In genomic region chr9:104991144-104991953, GRCh38 we compare ENCODE assay signal across 8 cellular contexts.
DNase-seq lines count a peak whose midpoint lies in the region; ATAC-seq and TF ChIP-seq lines count a peak whose summit lies in the region.

No MANE protein-coding gene starts in this region.

- TF ChIP-seq CTCF in AG09309 (IDR thresholded peaks at IDR 0.05; ENCODE audit: control insufficient read depth, insufficient read depth, low read depth, low read length, missing control alignments) (no peak), liver (IDR thresholded peaks at IDR 0.05; ENCODE audit: low read depth, low read length, missing input control) (no peak)

- H3K27me3 Mint-ChIP-seq in dendritic cell treated with granulocyte-macrophage colony-stimulating factor and Interleukin-4, amounts not matched to agents 40 ng/mL and 50 ng/mL, for 4 days: peaks cover 16% of the 10 kb centered on the region

- H3K36me3 ChIP-seq in liver (ENCODE audit: control insufficient read depth in 4 of 4, insufficient read depth in 3 of 4, low read depth in 1 of 4, low read length in 3 of 4): no peaks in the 10 kb centered on the region

- peak overlapping the region; percentile 80 to 84 for H3K9ac ChIP-seq in liver (ENCODE audit: low read depth in 1 of 2, low read length in 2 of 2)

- peaks cover 45% of the 10 kb centered on the region for H3K4me1 Mint-ChIP-seq in dendritic cell treated with granulocyte-macrophage colony-stimulating factor and Interleukin-4, amounts not matched to agents 40 ng/mL and 50 ng/mL, for 4 days (ENCODE audit: low read depth)

- no peaks in the 10 kb centered on the region for H3K9me3 Mint-ChIP-seq in dendritic cell treated with granulocyte-macrophage colony-stimulating factor and Interleukin-4, amounts not matched to agents 40 ng/mL and 50 ng/mL, for 4 days

- ATAC-seq in GM19035 (IDR thresholded peaks at IDR 0.05; ENCODE audit: unreplicated experiment): peak; percentile 83
- peak; percentile 92 for ATAC-seq in HG03354 (IDR thresholded peaks at IDR 0.05; ENCODE audit: poor library complexity, severe bottlenecking, unreplicated experiment)

- intact Hi-C loops in dendritic cell treated with granulocyte-macrophage colony-stimulating factor and Interleukin-4, amounts not matched to agents 40 ng/mL and 50 ng/mL, for 4 days (cut with micrococcal nuclease): loop anchor here (2.0 to 10.0 kb wide), 3 partner anchors 63 to 127 kb away; partner anchors contain the start of gene ABCA1

- under 1% methylated on average over 63 of the region's 63 CpGs for WGBS in liver

- DNase-seq in AG09309 (ENCODE audit: low read depth) (no peak), NCI-H69 (lab: John Stamatoyannopoulos, UW) (peak; percentile 92)
- DNase-seq in activated CD4-positive, alpha-beta T cell treated with anti-CD3 and anti-CD28 coated beads, Interleukin-2, amount 50 U/mL, for 4 hours: peak; percentile 78 to 79
- peak; percentile 80 for DNase-seq in stimulated activated CD4-positive, alpha-beta T cell treated with anti-CD3 and anti-CD28 coated beads, Interleukin-4, amount 100 ng/mL, for 1 hour

- H3K4me3 Mint-ChIP-seq in dendritic cell treated with granulocyte-macrophage colony-stimulating factor and Interleukin-4, amounts not matched to agents 40 ng/mL and 50 ng/mL, for 4 days: peak overlapping the region; percentile 74

- H3K4me3 ChIP-seq in AG09309 (ENCODE audit: control insufficient read depth, low read depth, low read length): peak overlapping the region; percentile 74
- peak overlapping the region; percentile 73 to 93 (median 82) for H3K4me3 ChIP-seq in liver (ENCODE audit: low read depth in 1 of 3, low read length in 3 of 3)

- peak overlapping the region; percentile 87 for H3K27ac Mint-ChIP-seq in dendritic cell treated with granulocyte-macrophage colony-stimulating factor and Interleukin-4, amounts not matched to agents 40 ng/mL and 50 ng/mL, for 4 days

- no peaks in the 10 kb centered on the region for H3K9me3 ChIP-seq in liver (ENCODE audit: control insufficient read depth in 4 of 4, low read length in 3 of 4)

- no peaks in the 10 kb centered on the region for H3K36me3 Mint-ChIP-seq in dendritic cell treated with granulocyte-macrophage colony-stimulating factor and Interleukin-4, amounts not matched to agents 40 ng/mL and 50 ng/mL, for 4 days (ENCODE audit: low read depth)

- H3K27ac ChIP-seq in liver (ENCODE audit: low read depth in 1 of 2, low read length in 2 of 2): peak overlapping the region; percentile 97

- TF ChIP-seq RAD21 in liver (IDR thresholded peaks at IDR 0.05): peak; percentile 28 to 43

- peaks cover 2 to 13% (median 8%) of the 10 kb centered on the region in 4 donors for H3K4me1 ChIP-seq in liver (ENCODE audit: control insufficient read depth in 4 of 4, insufficient read depth in 4 of 4, low read length in 3 of 4)

- H3K27me3 ChIP-seq in liver (ENCODE audit: control insufficient read depth in 4 of 4, insufficient read depth in 4 of 4, low read length in 3 of 4): no peaks in the 10 kb centered on the region

TF ChIP-seq in liver, 16 proteins besides CTCF, POLR2A, EP300 and RAD21:
- TF ChIP-seq, protein P1, sequence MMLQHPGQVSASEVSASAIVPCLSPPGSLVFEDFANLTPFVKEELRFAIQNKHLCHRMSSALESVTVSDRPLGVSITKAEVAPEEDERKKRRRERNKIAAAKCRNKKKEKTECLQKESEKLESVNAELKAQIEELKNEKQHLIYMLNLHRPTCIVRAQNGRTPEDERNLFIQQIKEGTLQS (IDR thresholded peaks at IDR 0.05): no peak
- TF ChIP-seq FOXA2 (IDR thresholded peaks at IDR 0.05): no peak
- no peak for TF ChIP-seq HNF4G (IDR thresholded peaks at IDR 0.05)
- peak in 1 of 2 donors; percentile 48 for TF ChIP-seq GABPA (IDR thresholded peaks at IDR 0.05 in 1 of 2, conservative IDR thresholded peaks at IDR 0.05 in 1 of 2)
- TF ChIP-seq SP1 (IDR thresholded peaks at IDR 0.05): peak; percentile 70
- no peak for TF ChIP-seq HNF4A (conservative IDR thresholded peaks at IDR 0.05)
- peak; percentile 74 for TF ChIP-seq MAX (IDR thresholded peaks at IDR 0.05)
- TF ChIP-seq FOXA1 (IDR thresholded peaks at IDR 0.05): no peak
- TF ChIP-seq, protein P2, sequence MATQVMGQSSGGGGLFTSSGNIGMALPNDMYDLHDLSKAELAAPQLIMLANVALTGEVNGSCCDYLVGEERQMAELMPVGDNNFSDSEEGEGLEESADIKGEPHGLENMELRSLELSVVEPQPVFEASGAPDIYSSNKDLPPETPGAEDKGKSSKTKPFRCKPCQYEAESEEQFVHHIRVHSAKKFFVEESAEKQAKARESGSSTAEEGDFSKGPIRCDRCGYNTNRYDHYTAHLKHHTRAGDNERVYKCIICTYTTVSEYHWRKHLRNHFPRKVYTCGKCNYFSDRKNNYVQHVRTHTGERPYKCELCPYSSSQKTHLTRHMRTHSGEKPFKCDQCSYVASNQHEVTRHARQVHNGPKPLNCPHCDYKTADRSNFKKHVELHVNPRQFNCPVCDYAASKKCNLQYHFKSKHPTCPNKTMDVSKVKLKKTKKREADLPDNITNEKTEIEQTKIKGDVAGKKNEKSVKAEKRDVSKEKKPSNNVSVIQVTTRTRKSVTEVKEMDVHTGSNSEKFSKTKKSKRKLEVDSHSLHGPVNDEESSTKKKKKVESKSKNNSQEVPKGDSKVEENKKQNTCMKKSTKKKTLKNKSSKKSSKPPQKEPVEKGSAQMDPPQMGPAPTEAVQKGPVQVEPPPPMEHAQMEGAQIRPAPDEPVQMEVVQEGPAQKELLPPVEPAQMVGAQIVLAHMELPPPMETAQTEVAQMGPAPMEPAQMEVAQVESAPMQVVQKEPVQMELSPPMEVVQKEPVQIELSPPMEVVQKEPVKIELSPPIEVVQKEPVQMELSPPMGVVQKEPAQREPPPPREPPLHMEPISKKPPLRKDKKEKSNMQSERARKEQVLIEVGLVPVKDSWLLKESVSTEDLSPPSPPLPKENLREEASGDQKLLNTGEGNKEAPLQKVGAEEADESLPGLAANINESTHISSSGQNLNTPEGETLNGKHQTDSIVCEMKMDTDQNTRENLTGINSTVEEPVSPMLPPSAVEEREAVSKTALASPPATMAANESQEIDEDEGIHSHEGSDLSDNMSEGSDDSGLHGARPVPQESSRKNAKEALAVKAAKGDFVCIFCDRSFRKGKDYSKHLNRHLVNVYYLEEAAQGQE (IDR thresholded peaks at IDR 0.05): peak; percentile 12
- TF ChIP-seq JUND (IDR thresholded peaks at IDR 0.05): peak in 1 of 2 donors; percentile 9
- no peak for TF ChIP-seq TAF1 (conservative IDR thresholded peaks at IDR 0.05)
- no peak for TF ChIP-seq NR2F2 (IDR thresholded peaks at IDR 0.05)
- TF ChIP-seq YY1 (IDR thresholded peaks at IDR 0.05): peak; percentile 57
- TF ChIP-seq RXRA (IDR thresholded peaks at IDR 0.05): peak; percentile 78 to 84
- TF ChIP-seq EGR1 (IDR thresholded peaks at IDR 0.05; ENCODE audit: low read depth in 2 of 2): no peak
- TF ChIP-seq, protein P3, sequence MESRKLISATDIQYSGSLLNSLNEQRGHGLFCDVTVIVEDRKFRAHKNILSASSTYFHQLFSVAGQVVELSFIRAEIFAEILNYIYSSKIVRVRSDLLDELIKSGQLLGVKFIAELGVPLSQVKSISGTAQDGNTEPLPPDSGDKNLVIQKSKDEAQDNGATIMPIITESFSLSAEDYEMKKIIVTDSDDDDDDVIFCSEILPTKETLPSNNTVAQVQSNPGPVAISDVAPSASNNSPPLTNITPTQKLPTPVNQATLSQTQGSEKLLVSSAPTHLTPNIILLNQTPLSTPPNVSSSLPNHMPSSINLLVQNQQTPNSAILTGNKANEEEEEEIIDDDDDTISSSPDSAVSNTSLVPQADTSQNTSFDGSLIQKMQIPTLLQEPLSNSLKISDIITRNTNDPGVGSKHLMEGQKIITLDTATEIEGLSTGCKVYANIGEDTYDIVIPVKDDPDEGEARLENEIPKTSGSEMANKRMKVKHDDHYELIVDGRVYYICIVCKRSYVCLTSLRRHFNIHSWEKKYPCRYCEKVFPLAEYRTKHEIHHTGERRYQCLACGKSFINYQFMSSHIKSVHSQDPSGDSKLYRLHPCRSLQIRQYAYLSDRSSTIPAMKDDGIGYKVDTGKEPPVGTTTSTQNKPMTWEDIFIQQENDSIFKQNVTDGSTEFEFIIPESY (IDR thresholded peaks at IDR 0.05): no peak
TF ChIP-seq in liver: peak in this region for 7.
